ENCODE assay signal across 8 cellular contexts in the genomic region with DNA sequence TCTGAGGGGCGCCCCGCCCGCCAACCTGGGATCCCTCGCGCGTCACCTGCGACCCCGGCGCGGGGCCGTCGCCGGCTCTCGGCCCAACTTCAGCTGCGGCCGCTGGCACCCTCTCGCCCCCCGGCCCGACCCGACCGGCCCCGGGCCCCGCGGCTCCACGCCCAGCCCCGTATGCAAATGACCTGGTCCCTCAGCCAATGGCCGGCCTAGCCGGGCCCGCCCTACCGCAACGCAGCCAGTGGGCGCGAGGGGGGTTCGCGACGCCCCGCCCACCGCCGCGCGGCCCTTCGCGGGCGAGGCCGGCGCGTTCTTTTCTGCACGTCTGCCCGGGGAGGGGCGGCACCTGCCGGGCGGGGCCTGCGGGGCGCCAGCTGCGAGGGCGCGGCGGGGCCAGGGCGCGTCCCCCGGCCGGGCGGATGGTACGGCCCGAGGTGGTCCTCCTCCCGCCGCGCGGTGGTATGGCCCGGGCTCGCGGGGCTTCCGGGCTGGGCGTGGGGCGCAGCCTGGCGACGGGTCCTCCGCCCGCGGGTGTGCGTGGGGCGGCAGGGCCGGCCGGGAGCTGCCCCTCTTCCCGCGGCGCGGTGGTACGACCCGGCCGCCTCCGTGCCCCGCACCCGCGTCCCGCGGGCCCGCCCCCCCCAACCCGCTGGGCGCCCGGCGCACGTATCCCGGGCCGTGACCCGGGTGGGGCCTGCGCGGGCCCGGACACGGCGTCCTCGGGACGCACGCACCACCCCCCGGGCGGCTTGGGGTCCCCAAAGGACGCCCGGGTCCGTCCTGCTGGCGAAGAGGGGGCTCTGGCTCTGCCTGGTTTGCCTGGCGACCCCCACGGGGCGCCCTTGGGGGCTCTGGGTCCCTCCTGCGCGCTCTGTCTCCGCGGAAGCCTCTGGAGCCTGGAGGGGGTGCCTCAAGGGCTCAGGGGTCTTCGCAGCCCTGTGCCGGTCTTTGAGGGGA. TPM values are rescaled to one million over a fixed set of nuclear protein-coding genes. Genes with fewer than 3 reads are reported as not detected.
DNase-seq lines count a peak whose midpoint lies in the region; ATAC-seq and TF ChIP-seq lines count a peak whose summit lies in the region.

No MANE protein-coding gene starts in this region.

- H3K9me3 Mint-ChIP-seq in chondrocyte (ENCODE audit: low read depth): no peaks in the 10 kb centered on the region

- peaks cover 15% of the 10 kb centered on the region for H3K4me1 Mint-ChIP-seq in chondrocyte (ENCODE audit: low read depth)

- peak overlapping the region; percentile 61 for H3K27ac Mint-ChIP-seq in chondrocyte (ENCODE audit: unreplicated experiment)

- no peaks in the 10 kb centered on the region for H3K27me3 ChIP-seq in layer of hippocampus (ENCODE audit: control insufficient read depth, insufficient read depth, low read length)

- no peaks in the 10 kb centered on the region for H3K27me3 Mint-ChIP-seq in chondrocyte (ENCODE audit: low read depth)

- H3K36me3 Mint-ChIP-seq in chondrocyte (ENCODE audit: low read depth): no peaks in the 10 kb centered on the region

- peak overlapping the region; percentile 70 for H3K4me3 Mint-ChIP-seq in chondrocyte (ENCODE audit: unreplicated experiment)

- ATAC-seq in HG03378 (IDR thresholded peaks at IDR 0.05; ENCODE audit: unreplicated experiment): peak; percentile 68

- TF ChIP-seq CTCF in chondrocyte (IDR thresholded peaks at IDR 0.05): no peak

- DNase-seq in Ammon's horn (ENCODE audit: low spot score) (peak; percentile 92), NCI-H446 treated with DMSO at 0.1 percent for 48 hours (lab: John Stamatoyannopoulos, UW) (peak; percentile 90), chondrocyte (ENCODE audit: low spot score) (no peak)
- peak; percentile 95 for DNase-seq in activated CD4-positive, CD25-positive, alpha-beta regulatory T cell treated with anti-CD3 and anti-CD28 coated beads, Interleukin-2, amount 50 U/mL, for 72 hours
- DNase-seq in stimulated activated CD4-positive, alpha-beta T cell treated with anti-CD3 and anti-CD28 coated beads, Interleukin-1b, Interleukin-23, amount 100 ng/mL, for 24 hours (ENCODE audit: low read depth in 4 of 4, low spot score in 1 of 4): peak; percentile 62 to 90 (median 78)

- H3K27ac ChIP-seq in layer of hippocampus (ENCODE audit: low read depth, low read length): peak overlapping the region; percentile 57

- TF ChIP-seq POLR2A in GM19193 (IDR thresholded peaks at IDR 0.05; ENCODE audit: extremely low read depth, insufficient read depth, insufficient read length): peak; percentile 67

RNA-seq across cellular contexts. Expression of a gene that starts 7.7 kb away (rescaled TPM):
- 24.6 to 34.1 TPM (median 25.9 TPM) in 3 replicates for total RNA-seq in chondrocyte

RNA-seq across cellular contexts. Expression of a gene that starts 7.8 kb away (rescaled TPM):
- total RNA-seq in chondrocyte: 20.0 to 31.3 TPM (median 28.7 TPM) in 3 replicates

RNA-seq across cellular contexts. Expression of a gene that starts 8.0 kb away (rescaled TPM):
- total RNA-seq in chondrocyte: 3.8 to 6.1 TPM (median 5.5 TPM) in 3 replicates

RNA-seq across cellular contexts. Expression of a gene that starts 31.3 kb away (rescaled TPM):
- 2.6 to 2.9 TPM (median 2.7 TPM) in 3 replicates for total RNA-seq in chondrocyte

RNA-seq across cellular contexts. Expression of a gene that starts 33.2 kb away (rescaled TPM):
- 65.1 to 77.7 TPM (median 68.0 TPM) in 3 replicates for total RNA-seq in chondrocyte
